In the genomic region with DNA sequence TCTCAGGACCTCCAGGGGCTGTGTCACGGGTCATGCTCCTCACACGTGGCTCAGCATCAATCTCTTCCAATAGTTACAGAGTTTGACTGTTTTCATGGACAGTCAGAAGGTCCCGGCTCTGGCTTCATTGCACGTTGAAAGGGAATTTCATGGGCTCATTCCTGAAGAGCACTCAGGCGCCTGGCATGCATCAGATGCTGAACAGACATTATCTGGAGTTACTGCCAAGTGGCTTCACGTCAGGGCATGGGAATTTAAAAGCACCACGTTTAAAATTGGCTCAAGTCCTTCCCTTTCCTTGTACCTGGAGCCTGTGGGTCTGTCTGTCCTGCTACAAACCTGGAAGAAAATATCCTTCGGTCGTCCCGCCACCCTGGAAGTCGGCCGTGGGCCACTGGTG, we compare ENCODE assay signal across 22 cellular contexts. TPM values are rescaled to one million over a fixed set of nuclear protein-coding genes. Genes with fewer than 3 reads are reported as not detected.
DNase-seq lines count a peak whose midpoint lies in the region; ATAC-seq and TF ChIP-seq lines count a peak whose summit lies in the region.
"Had no signal": no experiment of that assay in that cellular context is flagged by ENCODE, and none has a peak within 500 bp of the region (broad histone marks: within the 10 kb centered on the region; RNA-seq: fewer than 3 reads in every experiment).

No MANE protein-coding gene starts in this region.

- peaks cover 4% of the 10 kb centered on the region for H3K9me3 Mint-ChIP-seq in mesothelial cell of epicardium
- no peaks in the 10 kb centered on the region for H3K9me3 Mint-ChIP-seq in activated naive CD4-positive, alpha-beta T cell treated with anti-CD3 and anti-CD28 coated beads for 36 hours
- H3K9me3 Mint-ChIP-seq: activated T-helper 2 cell treated with anti-CD3 and anti-CD28 coated beads, Interferon-gamma antibody, Interleukin-2, Interleukin-4, amounts not matched to agents 10 μg/mL and 5 μg/mL and 100 μg/mL, durations not matched to agents 14 hours and 24 hours and 36 hours had no signal

- WGBS in gastroesophageal sphincter (ENCODE audit: low coverage in 1 of 2), 2 donors, result 17 to 49% methylated on average over 2 to 11 of the region's 12 CpGs

- TF ChIP-seq POLR2A in gastroesophageal sphincter (IDR thresholded peaks at IDR 0.05), result no peak

- peaks cover 17% of the 10 kb centered on the region for H3K27me3 Mint-ChIP-seq in mesothelial cell of epicardium (ENCODE audit: low read depth)
- peaks cover 22% of the 10 kb centered on the region for H3K27me3 Mint-ChIP-seq in activated naive CD4-positive, alpha-beta T cell treated with anti-CD3 and anti-CD28 coated beads for 36 hours (ENCODE audit: low read depth)

- POLR2A ChIA-PET in AG04450 (lab: Yijun Ruan, JAX), result no interaction called here

- H3K36me3 Mint-ChIP-seq in mesothelial cell of epicardium, result no peaks in the 10 kb centered on the region
- H3K36me3 Mint-ChIP-seq in activated naive CD4-positive, alpha-beta T cell treated with anti-CD3 and anti-CD28 coated beads for 36 hours (ENCODE audit: low read depth), result no peaks in the 10 kb centered on the region

- H3K9me3 ChIP-seq in AG04450 (ENCODE audit: control insufficient read depth, insufficient read depth, low read length) (no peaks in the 10 kb centered on the region), RWPE2 (ENCODE audit: severe bottlenecking) (no peaks in the 10 kb centered on the region), gastroesophageal sphincter (peaks cover 0 to 17% (median 0%) of the 10 kb centered on the region in 3 donors)
- H3K9me3 ChIP-seq: colonic mucosa, SJSA1, vagina had no signal

- H3K27ac ChIP-seq in AG04450 (ENCODE audit: low read depth, low read length), result no peak overlapping the region
- no peak overlapping the region for H3K27ac ChIP-seq in RWPE2 (ENCODE audit: poor library complexity, severe bottlenecking)
- no peak overlapping the region for H3K27ac ChIP-seq in gastroesophageal sphincter
- H3K27ac ChIP-seq: colonic mucosa, SJSA1, vagina had no signal

- intact Hi-C loops in activated naive CD4-positive, alpha-beta T cell treated with anti-CD3 and anti-CD28 coated beads for 36 hours (cut with micrococcal nuclease), result no loop called here

- no peak for TF ChIP-seq CTCF in AG04450 (IDR thresholded peaks at IDR 0.05; ENCODE audit: low read depth, low read length)
- no peak for TF ChIP-seq CTCF in RWPE2 (IDR thresholded peaks at IDR 0.05; ENCODE audit: poor library complexity, severe bottlenecking)
- TF ChIP-seq CTCF in gastroesophageal sphincter (IDR thresholded peaks at IDR 0.05), result no peak
- TF ChIP-seq CTCF in mesothelial cell of epicardium (IDR thresholded peaks at IDR 0.05; ENCODE audit: unreplicated experiment), result no peak

- H3K4me1 Mint-ChIP-seq in mesothelial cell of epicardium, result peaks cover 39% of the 10 kb centered on the region
- H3K4me1 Mint-ChIP-seq in activated naive CD4-positive, alpha-beta T cell treated with anti-CD3 and anti-CD28 coated beads for 36 hours (ENCODE audit: low read depth), result no peaks in the 10 kb centered on the region

- H3K36me3 ChIP-seq in RWPE2 (ENCODE audit: low read depth), result no peaks in the 10 kb centered on the region
- H3K36me3 ChIP-seq in gastroesophageal sphincter, result no peaks in the 10 kb centered on the region
- H3K36me3 ChIP-seq: colonic mucosa, SJSA1, vagina had no signal

- H3K27me3 ChIP-seq in AG04450 (ENCODE audit: control insufficient read depth, insufficient read depth, low read length) (peaks cover 31% of the 10 kb centered on the region), RWPE2 (ENCODE audit: insufficient read depth, poor library complexity, severe bottlenecking) (peaks cover 19% of the 10 kb centered on the region), gastroesophageal sphincter (peaks cover 52% of the 10 kb centered on the region)
- H3K27me3 ChIP-seq: colonic mucosa, vagina had no signal

- H3K4me1 ChIP-seq in RWPE2 (ENCODE audit: insufficient read depth, poor library complexity, severe bottlenecking) (no peaks in the 10 kb centered on the region), gastroesophageal sphincter (peaks cover 0 to 13% (median 0%) of the 10 kb centered on the region in 3 donors)
- H3K4me1 ChIP-seq: colonic mucosa, SJSA1 had no signal

- peak overlapping the region; percentile 77 for H3K27ac Mint-ChIP-seq in mesothelial cell of epicardium
- H3K27ac Mint-ChIP-seq in activated naive CD4-positive, alpha-beta T cell treated with anti-CD3 and anti-CD28 coated beads for 36 hours, result no peak overlapping the region
- H3K27ac Mint-ChIP-seq: activated T-helper 2 cell treated with anti-CD3 and anti-CD28 coated beads, Interferon-gamma antibody, Interleukin-2, Interleukin-4, amounts not matched to agents 10 μg/mL and 5 μg/mL and 100 μg/mL, durations not matched to agents 14 hours and 24 hours and 36 hours had no signal

- DNase-seq in AG04450 (ENCODE audit: low read depth, low spot score) (peak; percentile 3), RWPE2 (ENCODE audit: low spot score) (peak; percentile 21), mesothelial cell of epicardium (ENCODE audit: low spot score in 2 of 2, unreplicated experiment in 2 of 2) (peak; percentile 17 to 34), Kasumi-1 (lab: John Stamatoyannopoulos, UW) (no peak), NOMO-1 (lab: John Stamatoyannopoulos, UW; ENCODE audit: unreplicated experiment in 2 of 2) (no peak), NCI-H1092 (lab: John Stamatoyannopoulos, UW) (no peak)
- no peak for DNase-seq in activated naive CD4-positive, alpha-beta T cell treated with anti-CD3 and anti-CD28 coated beads for 36 hours
- DNase-seq: activated CD4-positive, CD25-positive, alpha-beta regulatory T cell treated with anti-CD3 and anti-CD28 coated beads, Interleukin-2, amount 50 U/mL, for 72 hours; AML-193; colonic mucosa; GDM1; KG1; NCI-H1092 treated with DMSO at 0.1 percent for 48 hours; NCI-H2107; NCI-H526; OCI-M1; stimulated activated naive CD8-positive, alpha-beta T cell treated with anti-CD3 and anti-CD28 coated beads, Interleukin-15, Interleukin-2, amounts not matched to agents 100 U/mL and 50 U/mL, for 24 hours; T-helper 9 cell had no signal

- CTCF ChIA-PET in AG04450 (lab: Charles Lee), result no interaction called here
- CTCF ChIA-PET in activated naive CD4-positive, alpha-beta T cell treated with anti-CD3 and anti-CD28 coated beads for 36 hours (lab: Charles Lee), result no interaction called here

- no peak overlapping the region for H3K4me3 ChIP-seq in AG04450 (ENCODE audit: low read depth, low read length)
- no peak overlapping the region for H3K4me3 ChIP-seq in RWPE2 (ENCODE audit: severe bottlenecking)
- no peak overlapping the region for H3K4me3 ChIP-seq in gastroesophageal sphincter
- H3K4me3 ChIP-seq: colonic mucosa, SJSA1, vagina had no signal

- ATAC-seq in RWPE2 (ENCODE audit: low read depth) (no peak), gastroesophageal sphincter (peak; percentile 75)
- ATAC-seq: stimulated activated naive CD8-positive, alpha-beta T cell treated with anti-CD3 and anti-CD28 coated beads, Interleukin-15, Interleukin-2, amounts not matched to agents 100 U/mL and 50 U/mL, for 24 hours had no signal

- TF ChIP-seq EP300 in gastroesophageal sphincter (IDR thresholded peaks at IDR 0.05), result no peak

- no peak overlapping the region for H3K4me3 Mint-ChIP-seq in mesothelial cell of epicardium
- no peak overlapping the region for H3K4me3 Mint-ChIP-seq in activated naive CD4-positive, alpha-beta T cell treated with anti-CD3 and anti-CD28 coated beads for 36 hours

RNA-seq across cellular contexts. Expression of gene CFAP46, which starts 50.4 kb away (rescaled TPM):
- polyA plus RNA-seq in AG04450 (2011; rRNA removed), result 1.7 and 2.7 TPM in 2 replicates
- 0.83 and 1.6 TPM in 2 replicates for polyA minus RNA-seq in AG04450 (2011; rRNA and poly(A)+ RNA removed)
- total RNA-seq in gastroesophageal sphincter (1 to 10 TPM in 1 of 4 donors, under 1 TPM in 2, not detected in 1; 0.27 to 2.2 (median 0.30) TPM), mesothelial cell of epicardium (3.1 to 4.1 TPM (median 3.2 TPM) in 3 replicates)
- not detected for total RNA-seq in activated naive CD4-positive, alpha-beta T cell treated with anti-CD3 and anti-CD28 coated beads for 36 hours
- total RNA-seq: activated T-helper 2 cell treated with anti-CD3 and anti-CD28 coated beads, Interferon-gamma antibody, Interleukin-2, Interleukin-4, amounts not matched to agents 10 μg/mL and 5 μg/mL and 100 μg/mL, durations not matched to agents 14 hours and 24 hours and 36 hours; vagina had no signal

Comparison
In these comparisons a context has a peak if more than half of its experiments do, and no peak if none do; other contexts are left out.
1. DNase-seq: peak in AG04450 (single experiment), RWPE2 (single experiment) and mesothelial cell of epicardium (2 of 2); none in Kasumi-1 (0 of 2), NOMO-1 (0 of 2), activated naive CD4-positive, alpha-beta T cell treated with anti-CD3 and anti-CD28 coated beads for 36 hours (single experiment) and NCI-H1092 (single experiment).